In the genomic region with DNA sequence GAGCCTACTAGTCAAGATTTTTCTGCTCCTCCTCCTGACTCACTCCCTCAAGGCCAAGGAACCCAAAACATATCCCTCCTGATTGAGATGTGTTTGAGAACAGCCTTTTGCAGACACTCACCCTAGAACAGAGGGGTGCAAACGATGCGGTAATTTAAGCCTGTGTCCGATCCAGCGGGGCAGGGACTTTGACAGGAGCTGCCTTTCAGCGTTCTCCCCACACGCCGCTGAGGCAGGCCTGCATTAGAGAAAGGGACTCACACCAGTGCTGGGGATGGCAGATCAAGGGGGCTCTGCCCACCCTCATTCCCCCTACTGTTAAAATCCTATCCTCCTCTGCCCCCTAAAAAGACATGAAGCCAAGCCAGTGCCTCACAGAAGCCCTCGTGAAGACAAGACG, we compare ENCODE assay signal across 1 cellular context.
TF ChIP-seq lines count a peak whose summit lies in the region.

No MANE protein-coding gene starts in this region.

TF ChIP-seq in SK-N-SH, 30 proteins besides CTCF, POLR2A, EP300 and RAD21 (continued from another document):
- TF ChIP-seq, protein P1, sequence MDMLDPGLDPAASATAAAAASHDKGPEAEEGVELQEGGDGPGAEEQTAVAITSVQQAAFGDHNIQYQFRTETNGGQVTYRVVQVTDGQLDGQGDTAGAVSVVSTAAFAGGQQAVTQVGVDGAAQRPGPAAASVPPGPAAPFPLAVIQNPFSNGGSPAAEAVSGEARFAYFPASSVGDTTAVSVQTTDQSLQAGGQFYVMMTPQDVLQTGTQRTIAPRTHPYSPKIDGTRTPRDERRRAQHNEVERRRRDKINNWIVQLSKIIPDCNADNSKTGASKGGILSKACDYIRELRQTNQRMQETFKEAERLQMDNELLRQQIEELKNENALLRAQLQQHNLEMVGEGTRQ (IDR thresholded peaks at IDR 0.05; ENCODE audit: borderline replicate concordance, low read depth, low read length): no peak
- no peak for TF ChIP-seq NFIC (IDR thresholded peaks at IDR 0.05; ENCODE audit: borderline replicate concordance)
- TF ChIP-seq TCF12 (IDR thresholded peaks at IDR 0.05): no peak
